Comparison of ENCODE assay signal across 23 cellular contexts in the genomic region with DNA sequence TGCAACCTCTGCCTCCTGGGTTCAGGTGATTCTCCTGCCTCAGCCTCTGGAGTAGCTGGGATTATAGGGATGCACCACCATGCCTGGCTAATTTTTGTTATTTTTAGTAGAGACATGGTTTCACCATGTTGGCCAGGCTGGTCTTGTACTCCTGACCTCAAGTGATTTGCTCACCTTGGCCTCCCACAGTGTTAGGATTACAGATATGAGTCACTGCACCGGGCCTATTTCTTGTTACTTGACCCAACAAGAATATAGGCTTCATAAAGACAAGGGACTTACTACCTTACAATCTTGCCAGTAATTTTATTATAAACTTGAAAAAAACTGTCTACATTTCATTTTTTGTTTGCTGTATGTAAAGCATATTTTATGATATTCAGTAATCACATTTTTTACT. TPM values are rescaled to one million over a fixed set of nuclear protein-coding genes. Genes with fewer than 3 reads are reported as not detected.
DNase-seq lines count a peak whose midpoint lies in the region; ATAC-seq and TF ChIP-seq lines count a peak whose summit lies in the region.
"Had no signal": no experiment of that assay in that cellular context is flagged by ENCODE, and none has a peak within 500 bp of the region (broad histone marks: within the 10 kb centered on the region; RNA-seq: fewer than 3 reads in every experiment).

No MANE protein-coding gene starts in this region.

- H3K27ac ChIP-seq in HEK293 (ENCODE audit: extremely low read depth, low read depth, low read length), result no peak overlapping the region
- H3K27ac ChIP-seq: suprapubic skin had no signal

- no peaks in the 10 kb centered on the region for H3K27me3 ChIP-seq in adipocyte (replicated peaks; ENCODE audit: control insufficient read depth, insufficient read depth, low read length)
- H3K27me3 ChIP-seq: suprapubic skin had no signal

- H3K36me3 ChIP-seq in HEK293 (ENCODE audit: control insufficient read depth in 2 of 2, insufficient read depth in 1 of 2, low read length in 2 of 2) (peaks cover 36 to 89% of the 10 kb centered on the region in 2 experiments), adipocyte (ENCODE audit: control insufficient read depth, insufficient read depth, low read length, severe bottlenecking) (peaks cover 85% of the 10 kb centered on the region)

- no peak overlapping the region for H3K4me3 ChIP-seq in HEK293 (ENCODE audit: low read depth, low read length)
- H3K4me3 ChIP-seq in adipocyte (ENCODE audit: low read length), result no peak overlapping the region
- H3K4me3 ChIP-seq in fibroblast of pulmonary artery (replicated peaks; ENCODE audit: low read depth, low read length), result no peak overlapping the region
- H3K4me3 ChIP-seq: mucosa of descending colon, suprapubic skin had no signal

- POLR2A ChIA-PET in HEK293 (lab: Yijun Ruan, JAX), result no interaction called here

- intact Hi-C loops in head of caudate nucleus (cut with DNase I), result no loop called here

- H3K9me3 ChIP-seq in HEK293 (ENCODE audit: control insufficient read depth, insufficient read depth, low read depth, low read length) (no peaks in the 10 kb centered on the region), adipocyte (ENCODE audit: control insufficient read depth, low read length) (no peaks in the 10 kb centered on the region)
- H3K9me3 ChIP-seq: mucosa of descending colon, suprapubic skin had no signal

- no peak overlapping the region for H3K9ac ChIP-seq in adipocyte (ENCODE audit: low read length)

- CTCF ChIA-PET in HEK293 (lab: Yijun Ruan, JAX), result no interaction called here

- DNase-seq in A172 (ENCODE audit: low spot score), result peak; percentile 19
- peak; percentile 11 for DNase-seq in adipocyte (ENCODE audit: low read depth)
- peak; percentile 23 for DNase-seq in fibroblast of pulmonary artery (ENCODE audit: low read depth)
- no peak for DNase-seq in head of caudate nucleus
- no peak for DNase-seq in COLO668 (lab: John Stamatoyannopoulos, UW; ENCODE audit: unreplicated experiment)
- DNase-seq in NCI-H2029 (lab: John Stamatoyannopoulos, UW), result no peak
- DNase-seq: activated CD4-positive, alpha-beta T cell treated with anti-CD3 and anti-CD28 coated beads, Interleukin-2, amount 10 ng/mL, durations not matched to agents 24 days and 14 days; activated effector memory CD4-positive, alpha-beta T cell treated with anti-CD3 and anti-CD28 coated beads, Interleukin-2, amount 50 U/mL, for 16 hours; amniotic stem cell; GF-D8; KBM-7; mucosa of descending colon; NCI-H1092 treated with DMSO at 0.1 percent for 48 hours; NCI-H524; stimulated activated CD4-positive, alpha-beta T cell treated with anti-CD3 and anti-CD28 coated beads, Interleukin-12 subunit alpha, Interleukin-12 subunit beta, amount 100 ng/mL, for 4 hours; SW 1271 had no signal

- H3K4me1 ChIP-seq in HEK293 (ENCODE audit: control insufficient read depth, insufficient read depth, low read length) (no peaks in the 10 kb centered on the region), adipocyte (ENCODE audit: control insufficient read depth, insufficient read depth, low read length) (peaks cover 15% of the 10 kb centered on the region)
- H3K4me1 ChIP-seq: suprapubic skin had no signal

- TF ChIP-seq CTCF in HEK293 (tag by site-specific recombination; IDR thresholded peaks at IDR 0.05), result no peak
- no peak for TF ChIP-seq CTCF in fibroblast of pulmonary artery (IDR thresholded peaks at IDR 0.05; ENCODE audit: low read length, missing control alignments)

- ATAC-seq in GM21447 (IDR thresholded peaks at IDR 0.05; ENCODE audit: unreplicated experiment), result no peak
- ATAC-seq: left lobe of liver, mucosa of descending colon had no signal

TF ChIP-seq in HEK293, 187 proteins besides CTCF, POLR2A, EP300 and RAD21:
- TF ChIP-seq GLIS1 (tag by site-specific recombination; IDR thresholded peaks at IDR 0.05) (peak; percentile 36; the same call in 1 of the 2 replicates), GLI2 (tag by site-specific recombination; IDR thresholded peaks at IDR 0.05; ENCODE audit: borderline replicate concordance, low read depth) (no peak)

RNA-seq across cellular contexts. Expression of a gene that starts 21.4 kb away (rescaled TPM):
- 16.7 and 17.9 TPM in 2 replicates for total RNA-seq in A172 (2014; rRNA removed; shearing (Covaris generic))

RNA-seq across cellular contexts. Expression of a gene that starts 31.7 kb away (rescaled TPM):
- 22.9 and 23.8 TPM in 2 replicates for total RNA-seq in A172 (2014; rRNA removed; shearing (Covaris generic))

RNA-seq across cellular contexts. Expression of a gene that starts 41.5 kb away (rescaled TPM):
- total RNA-seq in A172 (2014; rRNA removed; shearing (Covaris generic)), result 33.2 and 37.8 TPM in 2 replicates

RNA-seq across cellular contexts. Expression of a gene that starts 50.4 kb away (rescaled TPM):
- 77.4 and 84.5 TPM in 2 replicates for total RNA-seq in A172 (2014; rRNA removed; shearing (Covaris generic))

RNA-seq across cellular contexts. Expression of a gene that starts 53.2 kb away (rescaled TPM):
- total RNA-seq in A172 (2014; rRNA removed; shearing (Covaris generic)), result not detected in 2 replicates
- total RNA-seq: activated CD4-positive, alpha-beta T cell treated with anti-CD3 and anti-CD28 coated beads, Interleukin-2, amount 10 ng/mL, durations not matched to agents 24 days and 14 days; chondrocyte; H7; left lobe of liver; mucosa of descending colon; pulmonary artery endothelial cell; suprapubic skin had no signal

Comparison
In these comparisons a context has a peak if more than half of its experiments do, and no peak if none do; other contexts are left out.
1. DNase-seq: peak in A172 (single experiment), adipocyte (single experiment) and fibroblast of pulmonary artery (single experiment); none in head of caudate nucleus (0 of 42), COLO668 (single experiment) and NCI-H2029 (single experiment).